1 cellular context compared by ENCODE assay signal in the genomic region with DNA sequence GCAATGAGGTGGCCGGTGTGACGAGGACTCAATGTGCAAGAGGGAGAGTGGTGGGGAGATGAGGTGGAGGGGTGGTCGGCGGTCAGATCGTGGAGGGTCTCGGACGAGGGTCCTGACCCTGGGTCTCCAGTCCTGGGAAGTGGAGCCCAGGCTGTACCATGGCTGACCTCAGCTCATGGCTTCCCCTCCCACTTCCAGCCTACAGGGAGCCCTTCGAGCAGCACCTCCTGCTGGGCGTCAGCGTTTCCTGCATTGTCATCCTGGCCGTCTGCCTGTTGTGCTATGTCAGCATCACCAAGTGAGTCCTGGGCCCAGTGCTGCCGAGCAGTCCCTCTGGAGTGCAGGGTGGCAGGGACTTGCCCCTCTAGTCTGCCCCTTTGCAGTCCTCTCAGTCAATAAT.
TF ChIP-seq lines count a peak whose summit lies in the region.

No MANE protein-coding gene starts in this region.

TF ChIP-seq in HepG2, 621 proteins besides CTCF, POLR2A, EP300 and RAD21 (continues in another document):
- 0 out of 2 replicates have a peak, but pooled peaks have one; percentile 17 for TF ChIP-seq UBTF (CRISPR knock-in tag; IDR thresholded peaks at IDR 0.05)
- TF ChIP-seq NR2C2 (CRISPR knock-in tag; IDR thresholded peaks at IDR 0.05; ENCODE audit: borderline replicate concordance), result no peak
- TF ChIP-seq ZNF644 (CRISPR knock-in tag; IDR thresholded peaks at IDR 0.05; ENCODE audit: low read depth), result no peak
- TF ChIP-seq FOXJ3 (CRISPR knock-in tag; IDR thresholded peaks at IDR 0.05; ENCODE audit: borderline replicate concordance), result no peak
- TF ChIP-seq, protein P1, sequence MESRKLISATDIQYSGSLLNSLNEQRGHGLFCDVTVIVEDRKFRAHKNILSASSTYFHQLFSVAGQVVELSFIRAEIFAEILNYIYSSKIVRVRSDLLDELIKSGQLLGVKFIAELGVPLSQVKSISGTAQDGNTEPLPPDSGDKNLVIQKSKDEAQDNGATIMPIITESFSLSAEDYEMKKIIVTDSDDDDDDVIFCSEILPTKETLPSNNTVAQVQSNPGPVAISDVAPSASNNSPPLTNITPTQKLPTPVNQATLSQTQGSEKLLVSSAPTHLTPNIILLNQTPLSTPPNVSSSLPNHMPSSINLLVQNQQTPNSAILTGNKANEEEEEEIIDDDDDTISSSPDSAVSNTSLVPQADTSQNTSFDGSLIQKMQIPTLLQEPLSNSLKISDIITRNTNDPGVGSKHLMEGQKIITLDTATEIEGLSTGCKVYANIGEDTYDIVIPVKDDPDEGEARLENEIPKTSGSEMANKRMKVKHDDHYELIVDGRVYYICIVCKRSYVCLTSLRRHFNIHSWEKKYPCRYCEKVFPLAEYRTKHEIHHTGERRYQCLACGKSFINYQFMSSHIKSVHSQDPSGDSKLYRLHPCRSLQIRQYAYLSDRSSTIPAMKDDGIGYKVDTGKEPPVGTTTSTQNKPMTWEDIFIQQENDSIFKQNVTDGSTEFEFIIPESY (CRISPR knock-in tag; IDR thresholded peaks at IDR 0.05), result peak; percentile 31; the same call in 1 of the 2 replicates
- TF ChIP-seq, protein P2, sequence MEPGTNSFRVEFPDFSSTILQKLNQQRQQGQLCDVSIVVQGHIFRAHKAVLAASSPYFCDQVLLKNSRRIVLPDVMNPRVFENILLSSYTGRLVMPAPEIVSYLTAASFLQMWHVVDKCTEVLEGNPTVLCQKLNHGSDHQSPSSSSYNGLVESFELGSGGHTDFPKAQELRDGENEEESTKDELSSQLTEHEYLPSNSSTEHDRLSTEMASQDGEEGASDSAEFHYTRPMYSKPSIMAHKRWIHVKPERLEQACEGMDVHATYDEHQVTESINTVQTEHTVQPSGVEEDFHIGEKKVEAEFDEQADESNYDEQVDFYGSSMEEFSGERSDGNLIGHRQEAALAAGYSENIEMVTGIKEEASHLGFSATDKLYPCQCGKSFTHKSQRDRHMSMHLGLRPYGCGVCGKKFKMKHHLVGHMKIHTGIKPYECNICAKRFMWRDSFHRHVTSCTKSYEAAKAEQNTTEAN (CRISPR knock-in tag; conservative IDR thresholded peaks at IDR 0.05), result no peak
- TF ChIP-seq, protein P3, sequence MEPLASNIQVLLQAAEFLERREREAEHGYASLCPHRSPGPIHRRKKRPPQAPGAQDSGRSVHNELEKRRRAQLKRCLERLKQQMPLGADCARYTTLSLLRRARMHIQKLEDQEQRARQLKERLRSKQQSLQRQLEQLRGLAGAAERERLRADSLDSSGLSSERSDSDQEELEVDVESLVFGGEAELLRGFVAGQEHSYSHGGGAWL (CRISPR knock-in tag; IDR thresholded peaks at IDR 0.05), result no peak
- TF ChIP-seq ZSCAN25 (CRISPR knock-in tag; IDR thresholded peaks at IDR 0.05), result no peak
- TF ChIP-seq ZNF292 (CRISPR knock-in tag; IDR thresholded peaks at IDR 0.05; ENCODE audit: borderline replicate concordance, low read depth), result no peak
- no peak for TF ChIP-seq ZNF142 (CRISPR knock-in tag; IDR thresholded peaks at IDR 0.05)
- TF ChIP-seq DMTF1 (CRISPR knock-in tag; IDR thresholded peaks at IDR 0.05), result no peak
- no peak for TF ChIP-seq ZNF431 (CRISPR knock-in tag; IDR thresholded peaks at IDR 0.05; ENCODE audit: borderline replicate concordance, low read depth)
- no peak for TF ChIP-seq SOX5 (CRISPR knock-in tag; IDR thresholded peaks at IDR 0.05; ENCODE audit: borderline replicate concordance)
- no peak for TF ChIP-seq RBFOX2 (IDR thresholded peaks at IDR 0.05; ENCODE audit: low read depth, low read length)
- TF ChIP-seq STAG1 (CRISPR knock-in tag; IDR thresholded peaks at IDR 0.05), result peak; percentile 71
- peak; percentile 38 for TF ChIP-seq ZNF687 (CRISPR knock-in tag; IDR thresholded peaks at IDR 0.05)
- no peak for TF ChIP-seq ATM (IDR thresholded peaks at IDR 0.05; ENCODE audit: borderline replicate concordance)
- TF ChIP-seq, protein P4, sequence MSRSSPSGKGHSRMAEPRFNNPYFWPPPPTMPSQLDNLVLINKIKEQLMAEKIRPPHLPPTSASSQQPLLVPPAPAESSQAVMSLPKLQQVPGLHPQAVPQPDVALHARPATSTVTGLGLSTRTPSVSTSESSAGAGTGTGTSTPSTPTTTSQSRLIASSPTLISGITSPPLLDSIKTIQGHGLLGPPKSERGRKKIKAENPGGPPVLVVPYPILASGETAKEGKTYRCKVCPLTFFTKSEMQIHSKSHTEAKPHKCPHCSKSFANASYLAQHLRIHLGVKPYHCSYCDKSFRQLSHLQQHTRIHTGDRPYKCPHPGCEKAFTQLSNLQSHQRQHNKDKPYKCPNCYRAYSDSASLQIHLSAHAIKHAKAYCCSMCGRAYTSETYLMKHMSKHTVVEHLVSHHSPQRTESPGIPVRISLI (CRISPR knock-in tag; IDR thresholded peaks at IDR 0.05; ENCODE audit: borderline replicate concordance), result 0 out of 2 replicates have a peak, but pooled peaks have one; percentile 22
- TF ChIP-seq SIN3A (IDR thresholded peaks at IDR 0.05; ENCODE audit: borderline replicate concordance, low read depth, low read length), result no peak
- no peak for TF ChIP-seq MIXL1 (CRISPR knock-in tag; IDR thresholded peaks at IDR 0.05)
- TF ChIP-seq AKAP8 (CRISPR knock-in tag; IDR thresholded peaks at IDR 0.05), result no peak
- no peak for TF ChIP-seq BRCA1 (CRISPR knock-in tag; IDR thresholded peaks at IDR 0.05)
- TF ChIP-seq TCF7L2 (IDR thresholded peaks at IDR 0.05; ENCODE audit: low read depth, low read length), result no peak
- no peak for TF ChIP-seq FOXM1 (CRISPR knock-in tag; IDR thresholded peaks at IDR 0.05)
- TF ChIP-seq, protein P5, sequence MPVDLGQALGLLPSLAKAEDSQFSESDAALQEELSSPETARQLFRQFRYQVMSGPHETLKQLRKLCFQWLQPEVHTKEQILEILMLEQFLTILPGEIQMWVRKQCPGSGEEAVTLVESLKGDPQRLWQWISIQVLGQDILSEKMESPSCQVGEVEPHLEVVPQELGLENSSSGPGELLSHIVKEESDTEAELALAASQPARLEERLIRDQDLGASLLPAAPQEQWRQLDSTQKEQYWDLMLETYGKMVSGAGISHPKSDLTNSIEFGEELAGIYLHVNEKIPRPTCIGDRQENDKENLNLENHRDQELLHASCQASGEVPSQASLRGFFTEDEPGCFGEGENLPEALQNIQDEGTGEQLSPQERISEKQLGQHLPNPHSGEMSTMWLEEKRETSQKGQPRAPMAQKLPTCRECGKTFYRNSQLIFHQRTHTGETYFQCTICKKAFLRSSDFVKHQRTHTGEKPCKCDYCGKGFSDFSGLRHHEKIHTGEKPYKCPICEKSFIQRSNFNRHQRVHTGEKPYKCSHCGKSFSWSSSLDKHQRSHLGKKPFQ (CRISPR knock-in tag; IDR thresholded peaks at IDR 0.05; ENCODE audit: insufficient replicate concordance), result no peak
- TF ChIP-seq PREB (CRISPR knock-in tag; IDR thresholded peaks at IDR 0.05), result no peak
- TF ChIP-seq MAFF (IDR thresholded peaks at IDR 0.05; ENCODE audit: low read depth, low read length), result peak; percentile 81
